In genomic region chr5:135388860-135389435, GRCh38 we compare ENCODE assay signal across 18 cellular contexts. TPM values are rescaled to one million over a fixed set of nuclear protein-coding genes. Genes with fewer than 3 reads are reported as not detected.
DNase-seq lines count a peak whose midpoint lies in the region; ATAC-seq, FAIRE-seq and TF ChIP-seq lines count a peak whose summit lies in the region.
"Had no signal": no experiment of that assay in that cellular context is flagged by ENCODE, and none has a peak within 500 bp of the region (broad histone marks: within the 10 kb centered on the region; RNA-seq: fewer than 3 reads in every experiment).

No MANE protein-coding gene starts in this region.

- ATAC-seq in HCT116 (no peak), K562 (no peak), GM21515 (IDR thresholded peaks at IDR 0.05; ENCODE audit: unreplicated experiment) (no peak), GM21723 (IDR thresholded peaks at IDR 0.05; ENCODE audit: unreplicated experiment) (no peak), sciatic nerve (no peak)

- H3K27ac Mint-ChIP-seq in CD14-positive monocyte, result peak overlapping the region; percentile 94 to 99 (median 99)

- H2AFZ ChIP-seq in HCT116 (ENCODE audit: low read depth, low read length, poor library complexity, severe bottlenecking) (no peak overlapping the region), K562 (ENCODE audit: low read depth, low read length) (no peak overlapping the region), trophoblast cell (ENCODE audit: insufficient read depth, low read length, poor library complexity) (no peak overlapping the region)

- H4K91ac ChIP-seq in trophoblast cell (ENCODE audit: low read depth, low read length), result no peak overlapping the region

- intact Hi-C loops in CD14-positive monocyte (cut with micrococcal nuclease) (no loop called here), HCT116 (cut with micrococcal nuclease) (no loop called here), K562 (cut with micrococcal nuclease) (no loop called here), sciatic nerve (cut with DNase I) (no loop called here)

- peaks cover 100% of the 10 kb centered on the region for H3K79me2 ChIP-seq in HCT116 (ENCODE audit: insufficient read depth, low read length)
- H3K79me2 ChIP-seq in K562 (ENCODE audit: control insufficient read depth, insufficient read depth, low read length), result peaks cover 91% of the 10 kb centered on the region
- H3K79me2 ChIP-seq in trophoblast cell (ENCODE audit: control insufficient read depth, insufficient read depth, low read length, poor library complexity), result peaks cover 6% of the 10 kb centered on the region

- 0 out of 2 replicates have a peak overlapping the region, but pooled peaks have one; percentile 57 for H3K4me2 ChIP-seq in HCT116 (ENCODE audit: low read length)
- H3K4me2 ChIP-seq in K562 (ENCODE audit: insufficient read depth, low read length), result no peak overlapping the region
- H3K4me2 ChIP-seq in trophoblast cell (ENCODE audit: low read length), result no peak overlapping the region
- H3K4me2 ChIP-seq: SK-N-SH had no signal

- no peak overlapping the region for H3K23ac ChIP-seq in trophoblast cell (ENCODE audit: low read length)

- peaks cover 0 to 1% (median 1%) of the 10 kb centered on the region in 3 donors for H3K27me3 Mint-ChIP-seq in CD14-positive monocyte (ENCODE audit: low read depth in 3 of 3)

- CTCF ChIA-PET in HCT116 (lab: Charles Lee), result no interaction called here
- CTCF ChIA-PET in K562 (lab: Yijun Ruan, JAX; ENCODE audit: low intra/inter-chr PET ratio), result no interaction called here

- DNase-seq in CD14-positive monocyte (ENCODE audit: low spot score) (no peak), HCT116 (ENCODE audit: low read depth, low spot score) (no peak), K562 (ENCODE audit: extremely low read depth in 1 of 4, low spot score in 3 of 4) (no peak), trophoblast cell (peak; percentile 71 to 74), sciatic nerve (ENCODE audit: low spot score) (no peak)
- DNase-seq: KBM-7, MV-4-11, NCI-H1694 treated with DMSO at 0.1 percent for 48 hours, NCI-H748 treated with DMSO at 0.1 percent for 48 hours, OCI-M1, SHP77 treated with DMSO at 0.1 percent for 48 hours, SK-N-SH had no signal

- H3K27me3 ChIP-seq in HCT116 (ENCODE audit: insufficient read depth, low read length) (no peaks in the 10 kb centered on the region), K562 (ENCODE audit: control insufficient read depth in 2 of 2, insufficient read depth in 2 of 2, low read length in 2 of 2) (no peaks in the 10 kb centered on the region), trophoblast cell (ENCODE audit: insufficient read depth, low read length) (no peaks in the 10 kb centered on the region)

- in situ Hi-C loops in K562 (cut with MboI), result no loop called here

- no peak overlapping the region for H4K12ac ChIP-seq in trophoblast cell (ENCODE audit: low read depth, low read length)

- H3K9me2 ChIP-seq in HCT116 (ENCODE audit: insufficient read depth), result no peaks in the 10 kb centered on the region
- H3K9me2 ChIP-seq: SK-N-SH had no signal

- RAD21 ChIA-PET in HCT116 (lab: Charles Lee; ENCODE audit: low non-redundant PET in 1 of 2, low total read pairs in 2 of 2, uncharacterized antibody in 2 of 2, unreplicated experiment in 2 of 2), result no interaction called here

- no peak for TF ChIP-seq POLR2A in HCT116 (IDR thresholded peaks at IDR 0.05; ENCODE audit: borderline replicate concordance, extremely low read depth, insufficient read depth, insufficient read length)
- no peak for TF ChIP-seq POLR2A in K562 (conservative IDR thresholded peaks at IDR 0.05)

- H3K36me3 Mint-ChIP-seq in CD14-positive monocyte, result peaks cover 80% of the 10 kb centered on the region in 2 donors

- no peak overlapping the region for H2BK12ac ChIP-seq in trophoblast cell (ENCODE audit: low read length)

- H3K79me1 ChIP-seq in trophoblast cell (ENCODE audit: low read length), result peaks cover 10% of the 10 kb centered on the region

- H3K9ac ChIP-seq in HCT116 (ENCODE audit: low read length), result no peak overlapping the region
- peak overlapping the region in 1 of 2 experiments; percentile 38; a peak in 1 of 4 replicates for H3K9ac ChIP-seq in K562 (ENCODE audit: insufficient read depth in 1 of 2, low read depth in 2 of 2, low read length in 2 of 2)
- no peak overlapping the region for H3K9ac ChIP-seq in trophoblast cell (ENCODE audit: low read length)
- H3K9ac ChIP-seq: SK-N-SH had no signal

- H3K4me3 ChIP-seq in HCT116 (replicated peaks in 1 of 2; ENCODE audit: low read depth in 1 of 2, low read length in 2 of 2) (no peak overlapping the region), K562 (no peak overlapping the region), trophoblast cell (ENCODE audit: low read depth, low read length) (no peak overlapping the region)

- peaks cover 0 to 6% (median 0%) of the 10 kb centered on the region in 7 donors for H3K9me3 Mint-ChIP-seq in CD14-positive monocyte

- no peak for TF ChIP-seq CTCF in CD14-positive monocyte (IDR thresholded peaks at IDR 0.05)
- no peak for TF ChIP-seq CTCF in HCT116 (IDR thresholded peaks at IDR 0.05 in 2 of 3, conservative IDR thresholded peaks at IDR 0.05 in 1 of 3; ENCODE audit: borderline replicate concordance in 1 of 3, insufficient read depth in 1 of 3, low read depth in 2 of 3, low read length in 2 of 3)
- no peak for TF ChIP-seq CTCF in K562 (IDR thresholded peaks at IDR 0.05 in 2 of 3, conservative IDR thresholded peaks at IDR 0.05 in 1 of 3; ENCODE audit: insufficient read depth in 2 of 3, low read depth in 1 of 3, low read length in 3 of 3)

- H3K4me1 ChIP-seq in HCT116 (ENCODE audit: control insufficient read depth in 1 of 2, insufficient read depth in 2 of 2, low read length in 2 of 2), result peaks cover 18 to 32% of the 10 kb centered on the region in 2 experiments
- peaks cover 25 to 37% of the 10 kb centered on the region in 2 experiments for H3K4me1 ChIP-seq in K562 (replicated peaks in 1 of 2; ENCODE audit: control insufficient read depth in 2 of 2, insufficient read depth in 2 of 2, low read length in 2 of 2)
- H3K4me1 ChIP-seq in trophoblast cell (ENCODE audit: control insufficient read depth in 1 of 2, insufficient read depth in 2 of 2, low read length in 2 of 2), result peaks cover 19 to 22% of the 10 kb centered on the region in 2 experiments

- H2BK5ac ChIP-seq in trophoblast cell (ENCODE audit: low read depth, low read length, poor library complexity), result no peak overlapping the region

- H3K36me3 ChIP-seq in HCT116 (ENCODE audit: control insufficient read depth in 1 of 2, insufficient read depth in 2 of 2, low read length in 2 of 2) (peaks cover 16 to 53% of the 10 kb centered on the region in 2 experiments; a peak in 3 of 4 replicates), K562 (ENCODE audit: control insufficient read depth, insufficient read depth, low read length) (peaks cover 92% of the 10 kb centered on the region), trophoblast cell (ENCODE audit: control insufficient read depth in 1 of 2, insufficient read depth in 2 of 2, low read length in 2 of 2) (peaks cover 34 to 52% of the 10 kb centered on the region in 2 experiments)

- BruUV-seq in HCT116 (replicated peaks; lab: Mats Ljungman, UMichigan) (no TSS peak), K562 (replicated peaks; lab: Mats Ljungman, UMichigan) (no TSS peak)

- POLR2A ChIA-PET in HCT116 (lab: Charles Lee), result no interaction called here
- POLR2A ChIA-PET in K562 (lab: Yijun Ruan, JAX), result interaction anchor here (0.6 to 2.1 kb wide), 2 partner anchors 8 to 13 kb away, joined by 3 to 13 read pairs; no protein-coding TSS in a partner anchor

- no peak overlapping the region for H4K8ac ChIP-seq in trophoblast cell (ENCODE audit: low read depth, low read length)

- H3K18ac ChIP-seq in trophoblast cell (ENCODE audit: low read length), result no peak overlapping the region

- H3K27ac ChIP-seq in HCT116 (ENCODE audit: low read depth, low read length) (no peak overlapping the region), K562 (ENCODE audit: extremely low read depth, low read depth, low read length) (no peak overlapping the region), trophoblast cell (ENCODE audit: low read depth, low read length) (no peak overlapping the region)
- H3K27ac ChIP-seq: C4-2B had no signal

- WGBS in K562 (ENCODE audit: insufficient coverage, low coverage, missing lambda C conversion rate), result 92% methylated on average over 16 of the region's 16 CpGs
- WGBS in trophoblast cell (ENCODE audit: extremely low coverage, insufficient coverage, insufficient read length), result no CpG with 5 or more reads among the region's 16 CpGs

- no peak for TF ChIP-seq EP300 in K562 (IDR thresholded peaks at IDR 0.05; ENCODE audit: low read length)

- H2AK5ac ChIP-seq in trophoblast cell (ENCODE audit: low read length), result no peak overlapping the region

- no peak overlapping the region for H3K14ac ChIP-seq in trophoblast cell (ENCODE audit: low read length)

- TF ChIP-seq RAD21 in HCT116 (IDR thresholded peaks at IDR 0.05; ENCODE audit: low read depth), result no peak
- TF ChIP-seq RAD21 in K562 (CRISPR knock-in tag; conservative IDR thresholded peaks at IDR 0.05 in 1 of 2, IDR thresholded peaks at IDR 0.05 in 1 of 2), result no peak

- H2BK120ac ChIP-seq in trophoblast cell (ENCODE audit: insufficient read depth, low read length, poor library complexity), result no peak overlapping the region

- H3K9me3 ChIP-seq in HCT116 (ENCODE audit: control insufficient read depth in 1 of 2, insufficient read depth in 1 of 2, low read depth in 1 of 2, low read length in 2 of 2), result no peaks in the 10 kb centered on the region
- no peaks in the 10 kb centered on the region for H3K9me3 ChIP-seq in K562 (replicated peaks; ENCODE audit: control insufficient read depth, insufficient read depth, low read depth, low read length)
- no peaks in the 10 kb centered on the region for H3K9me3 ChIP-seq in trophoblast cell (ENCODE audit: insufficient read depth, low read depth, low read length)
- H3K9me3 ChIP-seq: SK-N-SH had no signal

- H4K20me1 ChIP-seq in HCT116 (ENCODE audit: insufficient read depth) (peaks cover 18% of the 10 kb centered on the region; the same call in 1 of the 2 replicates), K562 (replicated peaks; ENCODE audit: control insufficient read depth, insufficient read depth, low read length) (peaks cover 34% of the 10 kb centered on the region)

- H3K4ac ChIP-seq in trophoblast cell (ENCODE audit: low read depth, low read length), result no peak overlapping the region

- FAIRE-seq in K562 (lab: Jason Lieb, UNC), result no peak
- FAIRE-seq: G401.6, H1 had no signal

- H3K4me1 Mint-ChIP-seq in CD14-positive monocyte, result peaks cover 100% of the 10 kb centered on the region

- no peak overlapping the region for H3K4me3 Mint-ChIP-seq in CD14-positive monocyte

- peaks cover 3% of the 10 kb centered on the region for H3K9me1 ChIP-seq in K562 (ENCODE audit: control insufficient read depth, insufficient read depth, low read length)

RNA-seq across cellular contexts. Expression of gene MACROH2A1, which starts 10.1 kb away (rescaled TPM):
- polyA plus RNA-seq in CD14-positive monocyte, result 100 to 1,000 TPM; 352 to 443 TPM
- 218 TPM for total RNA-seq in HCT116 (2021; ENCODE audit: unreplicated experiment)
- 150 and 174 TPM in 2 replicates for polyA plus RNA-seq in HCT116 (2012)
- 156 and 209 TPM in 2 replicates for total RNA-seq in K562 (2011; cell fraction: chromatin; rRNA removed; ENCODE audit: low replicate concordance)
- total RNA-seq in K562 (2011; cell fraction: nucleolus; rRNA removed), result 99.9 and 110 TPM in 2 replicates
- 185 and 322 TPM in 2 replicates for total RNA-seq in K562 (2011; cell fraction: nucleoplasm; rRNA removed)
- 289 and 378 TPM in 2 replicates for total RNA-seq in K562 (2014; rRNA removed)
- 193 and 194 TPM in 2 replicates for total RNA-seq in K562 (2014; rRNA removed; fragmentation: Illumina TruSeq; extraction: Trizol)
- 232 and 234 TPM in 2 replicates for total RNA-seq in K562 (2015; rRNA removed; fragmentation: Illumina TruSeq; extraction: Trizol)
- total RNA-seq in K562 (2021), result 211 and 235 TPM in 2 replicates
- 134 and 150 TPM in 2 replicates for polyA plus RNA-seq in K562 (2011; rRNA removed)
- 96.8 and 139 TPM in 2 replicates for polyA plus RNA-seq in K562 (2011; cell fraction: cytosol; rRNA removed)
- polyA plus RNA-seq in K562 (2011; cell fraction: nucleus; rRNA removed), result 246 and 303 TPM in 2 replicates
- 208 and 210 TPM in 2 replicates for polyA plus RNA-seq in K562 (2012)
- polyA plus RNA-seq in K562 (2014; fragmentation: Illumina TruSeq; extraction: Trizol), result 244 and 259 TPM in 2 replicates
- 10 to 100 TPM; 44.9 to 52.0 TPM for polyA plus RNA-seq in K562 (2014; fragmentation: Nextera tagmentation; extraction: Ambion mirVana)
- 184 and 205 TPM in 2 replicates for polyA plus RNA-seq in K562 (2014; rRNA removed)
- polyA minus RNA-seq in K562 (2011; rRNA and poly(A)+ RNA removed), result 117 and 121 TPM in 2 replicates
- polyA minus RNA-seq in K562 (2011; cell fraction: cytosol; rRNA and poly(A)+ RNA removed), result 72.7 and 77.6 TPM in 2 replicates
- 133 and 180 TPM in 2 replicates for polyA minus RNA-seq in K562 (2011; cell fraction: nucleus; rRNA and poly(A)+ RNA removed)
- polyA plus RNA-seq in trophoblast cell (2013), result 172 and 175 TPM in 2 replicates
- total RNA-seq in sciatic nerve, result 129 TPM

RNA-seq across cellular contexts. Expression of gene DCANP1, which starts 58.2 kb away (rescaled TPM):
- under 1 TPM; 0.14 to 0.15 TPM for polyA plus RNA-seq in CD14-positive monocyte
- total RNA-seq in HCT116 (2021; ENCODE audit: unreplicated experiment), result not detected
- not detected in 2 replicates for polyA plus RNA-seq in HCT116 (2012)
- not detected in 2 replicates for total RNA-seq in K562 (2011; cell fraction: chromatin; rRNA removed; ENCODE audit: low replicate concordance)
- total RNA-seq in K562 (2011; cell fraction: nucleolus; rRNA removed), result not detected in 2 replicates
- not detected in 2 replicates for total RNA-seq in K562 (2011; cell fraction: nucleoplasm; rRNA removed)
- not detected in 2 replicates for total RNA-seq in K562 (2014; rRNA removed)
- total RNA-seq in K562 (2014; rRNA removed; fragmentation: Illumina TruSeq; extraction: Trizol), result not detected in 2 replicates
- not detected in 2 replicates for total RNA-seq in K562 (2015; rRNA removed; fragmentation: Illumina TruSeq; extraction: Trizol)
- not detected in 2 replicates for total RNA-seq in K562 (2021)
- polyA plus RNA-seq in K562 (2011; rRNA removed), result not detected in 2 replicates
- not detected in 2 replicates for polyA plus RNA-seq in K562 (2011; cell fraction: cytosol; rRNA removed)
- polyA plus RNA-seq in K562 (2011; cell fraction: nucleus; rRNA removed), result not detected in 2 replicates
- not detected in 2 replicates for polyA plus RNA-seq in K562 (2012)
- polyA plus RNA-seq in K562 (2014; fragmentation: Illumina TruSeq; extraction: Trizol), result not detected in 2 replicates
- not detected for polyA plus RNA-seq in K562 (2014; fragmentation: Nextera tagmentation; extraction: Ambion mirVana)
- not detected in 2 replicates for polyA plus RNA-seq in K562 (2014; rRNA removed)
- polyA minus RNA-seq in K562 (2011; rRNA and poly(A)+ RNA removed), result not detected in 2 replicates
- polyA minus RNA-seq in K562 (2011; cell fraction: cytosol; rRNA and poly(A)+ RNA removed), result not detected in 2 replicates
- not detected in 2 replicates for polyA minus RNA-seq in K562 (2011; cell fraction: nucleus; rRNA and poly(A)+ RNA removed)
- polyA plus RNA-seq in trophoblast cell (2013), result not detected in 2 replicates
- not detected for total RNA-seq in sciatic nerve
- total RNA-seq: H1, NCI-H460 had no signal
- polyA plus RNA-seq: H1, SK-N-SH had no signal

Comparison
In these comparisons a context has a peak if more than half of its experiments do, and no peak if none do; other contexts are left out.
1. DNase-seq: peak in trophoblast cell (2 of 2); none in CD14-positive monocyte (single experiment), HCT116 (single experiment), K562 (0 of 4) and sciatic nerve (single experiment).